ENCODE assay signal across 1 cellular context in genomic region chr7:101244385-101245146, GRCh38.
TF ChIP-seq lines count a peak whose summit lies in the region.

TSS of gene FIS1 (minus strand) at chr7:101245081. CDS start at chr7:101245004, 77 bp downstream.

TF ChIP-seq in HepG2, 621 proteins besides CTCF, POLR2A, EP300 and RAD21 (continued from another document and continues in another):
- TF ChIP-seq ZBTB42 (CRISPR knock-in tag; IDR thresholded peaks at IDR 0.05) (peak; percentile 67; the same call in 1 of the 2 replicates), ZNF639 (CRISPR knock-in tag; conservative IDR thresholded peaks at IDR 0.05) (peak; percentile 29; the same call in 1 of the 2 replicates), JDP2 (CRISPR knock-in tag; IDR thresholded peaks at IDR 0.05; ENCODE audit: borderline replicate concordance) (no peak), ZNF563 (CRISPR knock-in tag; IDR thresholded peaks at IDR 0.05) (peak; percentile 74; the same call in 1 of the 2 replicates), ZNF605 (CRISPR knock-in tag; IDR thresholded peaks at IDR 0.05) (peak; percentile 92), ZNF570 (CRISPR knock-in tag; IDR thresholded peaks at IDR 0.05; ENCODE audit: borderline replicate concordance) (no peak), HINFP (CRISPR knock-in tag; IDR thresholded peaks at IDR 0.05; ENCODE audit: low read depth) (peak; percentile 97), TRAFD1 (CRISPR knock-in tag; IDR thresholded peaks at IDR 0.05; ENCODE audit: borderline replicate concordance) (peak; percentile 86; the same call in 1 of the 2 replicates), ZNF691 (CRISPR knock-in tag; IDR thresholded peaks at IDR 0.05; ENCODE audit: borderline replicate concordance, low read depth) (peak; percentile 34; the same call in 1 of the 2 replicates), KLF16 (CRISPR knock-in tag; IDR thresholded peaks at IDR 0.05) (peak in 1 of 2 experiments; percentile 24; a peak in 2 of 4 replicates), RNF219 (CRISPR knock-in tag; IDR thresholded peaks at IDR 0.05) (no peak), ZNF552 (CRISPR knock-in tag; IDR thresholded peaks at IDR 0.05; ENCODE audit: borderline replicate concordance) (0 out of 2 replicates have a peak, but pooled peaks have one; percentile 8), ZSCAN9 (CRISPR knock-in tag; IDR thresholded peaks at IDR 0.05; ENCODE audit: borderline replicate concordance) (peak; percentile 38; the same call in 1 of the 2 replicates), SIN3A (IDR thresholded peaks at IDR 0.05; ENCODE audit: borderline replicate concordance, low read depth, low read length) (peak; percentile 68; the same call in 1 of the 2 replicates), NFAT5 (CRISPR knock-in tag; IDR thresholded peaks at IDR 0.05) (0 out of 2 replicates have a peak, but pooled peaks have one; percentile 24), EED (CRISPR knock-in tag; IDR thresholded peaks at IDR 0.05) (no peak; the same call in 1 of the 2 replicates), SMYD3 (CRISPR knock-in tag; IDR thresholded peaks at IDR 0.05) (peak; percentile 66; the same call in 1 of the 2 replicates), IRF1 (CRISPR knock-in tag; IDR thresholded peaks at IDR 0.05; ENCODE audit: low read depth) (no peak), DMAP1 (CRISPR knock-in tag; IDR thresholded peaks at IDR 0.05) (peak; percentile 71), SUZ12 (IDR thresholded peaks at IDR 0.05; ENCODE audit: low read depth, low read length) (peak; percentile 96), LBX2 (CRISPR knock-in tag; IDR thresholded peaks at IDR 0.05; ENCODE audit: borderline replicate concordance) (peak; percentile 58; the same call in 1 of the 2 replicates), ZNF547 (CRISPR knock-in tag; IDR thresholded peaks at IDR 0.05) (peak; percentile 42; the same call in 1 of the 2 replicates), GABPB1 (CRISPR knock-in tag; IDR thresholded peaks at IDR 0.05) (peak; percentile 97), ZNF883 (CRISPR knock-in tag; IDR thresholded peaks at IDR 0.05; ENCODE audit: not compliant biosample characterization) (peak; percentile 81), ZNF317 (CRISPR knock-in tag; IDR thresholded peaks at IDR 0.05) (peak; percentile 86), ZC3H13 (CRISPR knock-in tag; IDR thresholded peaks at IDR 0.05) (peak; percentile 91), TIGD3 (CRISPR knock-in tag; IDR thresholded peaks at IDR 0.05; ENCODE audit: borderline replicate concordance) (peak; percentile 31; the same call in 1 of the 2 replicates), ZNF580 (CRISPR knock-in tag; IDR thresholded peaks at IDR 0.05; ENCODE audit: borderline replicate concordance, low read depth) (peak; percentile 54; the same call in 1 of the 2 replicates), ZNF503 (CRISPR knock-in tag; IDR thresholded peaks at IDR 0.05) (peak; percentile 24; the same call in 1 of the 2 replicates), ZNF674 (CRISPR knock-in tag; IDR thresholded peaks at IDR 0.05; ENCODE audit: low read depth) (no peak), SMARCC2 (IDR thresholded peaks at IDR 0.05) (no peak), THAP11 (CRISPR knock-in tag; IDR thresholded peaks at IDR 0.05) (peak; percentile 99), ZNF224 (CRISPR knock-in tag; IDR thresholded peaks at IDR 0.05) (0 out of 2 replicates have a peak, but pooled peaks have one; percentile 51), THAP9 (CRISPR knock-in tag; IDR thresholded peaks at IDR 0.05; ENCODE audit: borderline replicate concordance) (peak; percentile 95), NCOA2 (CRISPR knock-in tag; IDR thresholded peaks at IDR 0.05) (peak; percentile 47; the same call in 1 of the 2 replicates)
